In genomic region chr17:62809656-62810055, GRCh38 we compare ENCODE assay signal across 18 cellular contexts. TPM values are rescaled to one million over a fixed set of nuclear protein-coding genes. Genes with fewer than 3 reads are reported as not detected.
"Had no signal": no experiment of that assay in that cellular context is flagged by ENCODE, and none has a peak within 500 bp of the region (broad histone marks: within the 10 kb centered on the region; RNA-seq: fewer than 3 reads in every experiment).

No MANE protein-coding gene starts in this region.

- H3K27me3 ChIP-seq: body of pancreas, foreskin keratinocyte, pancreas, SJSA1 had no signal

- H3K4me1 Mint-ChIP-seq: activated naive CD4-positive, alpha-beta T cell treated with anti-CD3 and anti-CD28 coated beads, Interleukin-2, amount 10 ng/mL, durations not matched to agents 7 days and 5 days; central memory CD8-positive, alpha-beta T cell had no signal

- H3K36me3 ChIP-seq: heart left ventricle, pancreas, SJSA1, upper lobe of left lung, WERI-Rb-1 had no signal

- H3K9me3 Mint-ChIP-seq: activated naive CD4-positive, alpha-beta T cell treated with anti-CD3 and anti-CD28 coated beads, Interleukin-2, amount 10 ng/mL, durations not matched to agents 7 days and 5 days had no signal

- H3K4me3 Mint-ChIP-seq: activated CD8-positive, alpha-beta T cell treated with anti-CD3 and anti-CD28 coated beads, Interleukin-2, amount 10 ng/mL, durations not matched to agents 7 days and 5 days; activated naive CD4-positive, alpha-beta T cell treated with anti-CD3 and anti-CD28 coated beads, Interleukin-2, amount 10 ng/mL, durations not matched to agents 7 days and 5 days; central memory CD8-positive, alpha-beta T cell had no signal

- H3K27ac Mint-ChIP-seq: activated CD8-positive, alpha-beta T cell treated with anti-CD3 and anti-CD28 coated beads, Interleukin-2, amount 10 ng/mL, durations not matched to agents 7 days and 5 days; activated naive CD4-positive, alpha-beta T cell treated with anti-CD3 and anti-CD28 coated beads, Interleukin-2, amount 10 ng/mL, durations not matched to agents 7 days and 5 days; activated T-helper 2 cell treated with anti-CD3 and anti-CD28 coated beads, Interferon-gamma antibody, Interleukin-2, Interleukin-4, amounts not matched to agents 10 μg/mL and 5 μg/mL and 100 μg/mL, durations not matched to agents 14 hours and 24 hours and 36 hours had no signal

- FAIRE-seq: kidney, pancreas had no signal

- DNase-seq: activated CD4-positive, alpha-beta T cell treated with anti-CD3 and anti-CD28 coated beads for 4 hours; activated CD8-positive, alpha-beta T cell treated with anti-CD3 and anti-CD28 coated beads, Interleukin-2, amount 10 ng/mL, durations not matched to agents 7 days and 5 days; activated naive CD4-positive, alpha-beta T cell treated with anti-CD3 and anti-CD28 coated beads, Interleukin-2, amount 10 ng/mL, durations not matched to agents 7 days and 5 days; body of pancreas; dermis blood vessel endothelial cell; foreskin keratinocyte; heart left ventricle; kidney; left ventricle myocardium superior; mesenchymal stem cell; pancreas; stimulated activated CD4-positive, alpha-beta T cell treated with anti-CD3 and anti-CD28 coated beads, Interleukin-4, amount 100 ng/mL, for 1 hour; T1000; upper lobe of left lung; WERI-Rb-1 had no signal

- ATAC-seq: activated CD8-positive, alpha-beta T cell treated with anti-CD3 and anti-CD28 coated beads, Interleukin-2, amount 10 ng/mL, durations not matched to agents 7 days and 5 days; body of pancreas; foreskin keratinocyte; heart left ventricle; left ventricle myocardium superior; pancreas had no signal

- H3K36me3 Mint-ChIP-seq: activated naive CD4-positive, alpha-beta T cell treated with anti-CD3 and anti-CD28 coated beads, Interleukin-2, amount 10 ng/mL, durations not matched to agents 7 days and 5 days had no signal

- H3K9me3 ChIP-seq: pancreas, SJSA1, upper lobe of left lung had no signal

- H3K4me1 ChIP-seq: foreskin keratinocyte had no signal

- H3K4me3 ChIP-seq: body of pancreas, heart left ventricle, pancreas, SJSA1, upper lobe of left lung had no signal

- H3K27ac ChIP-seq: body of pancreas, foreskin keratinocyte, heart left ventricle, pancreas, SJSA1, upper lobe of left lung, WERI-Rb-1 had no signal

RNA-seq across cellular contexts. Expression of gene MARCHF10, which starts 1.5 kb away (rescaled TPM):
- total RNA-seq: activated CD8-positive, alpha-beta T cell treated with anti-CD3 and anti-CD28 coated beads, Interleukin-2, amount 10 ng/mL, durations not matched to agents 7 days and 5 days; activated T-helper 2 cell treated with anti-CD3 and anti-CD28 coated beads, Interferon-gamma antibody, Interleukin-2, Interleukin-4, amounts not matched to agents 10 μg/mL and 5 μg/mL and 100 μg/mL, durations not matched to agents 14 hours and 24 hours and 36 hours; dermis blood vessel endothelial cell; foreskin keratinocyte; heart left ventricle; left ventricle myocardium superior had no signal
- polyA plus RNA-seq: heart left ventricle had no signal
